Comparison of ENCODE assay signal across 1 cellular context in the genomic region with DNA sequence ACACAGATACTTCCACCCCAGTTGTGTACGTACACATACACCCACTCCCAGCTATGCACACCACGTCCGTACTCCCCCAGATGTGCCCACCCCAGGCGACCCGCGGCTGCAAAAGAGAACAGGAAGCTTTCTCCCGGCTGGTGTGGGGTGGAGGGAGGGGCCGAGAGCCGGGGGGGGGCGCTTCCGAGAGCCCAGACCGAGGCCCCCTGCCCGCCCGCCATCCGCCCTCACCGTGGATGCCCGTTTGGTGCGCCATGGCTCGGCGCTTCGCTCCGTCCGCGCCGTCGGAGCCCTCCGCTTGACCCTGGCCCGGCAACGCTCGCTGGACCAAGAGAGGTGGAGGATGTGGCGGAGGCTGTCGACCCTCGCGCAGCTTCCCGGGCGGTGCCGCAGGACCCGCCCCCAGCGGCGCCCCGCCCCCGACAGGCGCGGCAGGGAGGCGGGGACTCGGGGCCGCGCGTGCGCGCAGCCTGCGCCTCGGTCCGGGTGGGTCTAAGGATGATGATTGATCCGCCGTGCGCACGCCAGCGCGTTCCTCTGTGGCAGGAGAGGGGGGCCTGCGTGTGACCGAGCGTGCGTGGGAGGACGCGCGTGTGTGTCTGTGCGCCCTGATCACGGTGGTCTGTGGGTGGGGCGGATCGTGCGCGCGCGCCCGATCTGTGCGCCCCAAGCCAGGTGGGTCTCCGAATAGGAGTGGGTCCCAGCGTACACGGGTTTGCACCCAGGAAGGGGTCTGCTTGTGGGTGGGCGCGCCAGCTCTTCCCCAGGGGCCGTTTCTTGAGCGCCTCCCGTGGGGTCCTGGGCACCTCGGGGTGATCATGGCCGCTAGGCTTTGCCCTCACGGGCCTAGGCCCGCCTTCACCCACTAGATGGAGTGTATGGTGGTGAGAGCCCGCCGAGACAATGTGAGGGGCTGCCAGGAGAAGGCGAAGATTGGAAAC.
TF ChIP-seq lines count a peak whose summit lies in the region.

Gene TWF2 (minus strand): TSS at position 398 of the 941 bp plus-strand sequence. CDS start 142 bp downstream, at position 256.

TF ChIP-seq in HepG2, 621 proteins besides CTCF, POLR2A, EP300 and RAD21 (continued from another document and continues in another):
- TF ChIP-seq MAFK (conservative IDR thresholded peaks at IDR 0.05 in 1 of 2, IDR thresholded peaks at IDR 0.05 in 1 of 2; ENCODE audit: low read length in 2 of 2) (no peak), IRX3 (CRISPR knock-in tag; IDR thresholded peaks at IDR 0.05; ENCODE audit: borderline replicate concordance, low read depth) (0 out of 2 replicates have a peak, but pooled peaks have one; percentile 70), ZFP90 (CRISPR knock-in tag; IDR thresholded peaks at IDR 0.05; ENCODE audit: borderline replicate concordance) (peak; percentile 87), TMF1 (CRISPR knock-in tag; IDR thresholded peaks at IDR 0.05; ENCODE audit: low read depth) (peak; percentile 64; the same call in 1 of the 2 replicates), ATF6 (CRISPR knock-in tag; conservative IDR thresholded peaks at IDR 0.05) (0 out of 2 replicates have a peak, but pooled peaks have one; percentile 25), ZNF598 (CRISPR knock-in tag; IDR thresholded peaks at IDR 0.05; ENCODE audit: borderline replicate concordance) (peak; percentile 51; the same call in 1 of the 2 replicates), CC2D1A (CRISPR knock-in tag; IDR thresholded peaks at IDR 0.05) (no peak), ZNF382 (CRISPR knock-in tag; IDR thresholded peaks at IDR 0.05; ENCODE audit: borderline replicate concordance) (no peak), ASH2L (IDR thresholded peaks at IDR 0.05; ENCODE audit: insufficient read length, low read depth, low read length) (peak; percentile 34), SCMH1 (CRISPR knock-in tag; IDR thresholded peaks at IDR 0.05; ENCODE audit: borderline replicate concordance) (no peak), SRSF9 (IDR thresholded peaks at IDR 0.05; ENCODE audit: borderline replicate concordance, insufficient read depth, low read depth, low read length, poor library complexity, severe bottlenecking) (no peak), ZNF101 (CRISPR knock-in tag; IDR thresholded peaks at IDR 0.05; ENCODE audit: borderline replicate concordance, low read depth) (no peak), ZNF780A (CRISPR knock-in tag; IDR thresholded peaks at IDR 0.05) (no peak; the same call in 1 of the 2 replicates), MXD1 (CRISPR knock-in tag; IDR thresholded peaks at IDR 0.05) (peak; percentile 47; the same call in 1 of the 2 replicates), ZXDC (CRISPR knock-in tag; IDR thresholded peaks at IDR 0.05) (0 out of 2 replicates have a peak, but pooled peaks have one; percentile 56), CHD4 (IDR thresholded peaks at IDR 0.05; ENCODE audit: borderline replicate concordance, low read length) (no peak; the same call in 1 of the 2 replicates), IKZF1 (IDR thresholded peaks at IDR 0.05) (no peak), NFIB (CRISPR knock-in tag; IDR thresholded peaks at IDR 0.05; ENCODE audit: borderline replicate concordance) (no peak), GABPA (IDR thresholded peaks at IDR 0.05; ENCODE audit: low read depth, low read length) (no peak), GABPA (CRISPR knock-in tag; IDR thresholded peaks at IDR 0.05; ENCODE audit: low read depth) (no peak), YEATS4 (CRISPR knock-in tag; IDR thresholded peaks at IDR 0.05; ENCODE audit: borderline replicate concordance) (peak; percentile 67), ZNF333 (CRISPR knock-in tag; IDR thresholded peaks at IDR 0.05; ENCODE audit: borderline replicate concordance) (peak; percentile 1; the same call in 1 of the 2 replicates), NR2F2 (IDR thresholded peaks at IDR 0.05; ENCODE audit: borderline replicate concordance, low read depth) (no peak), PBX3 (CRISPR knock-in tag; IDR thresholded peaks at IDR 0.05; ENCODE audit: borderline replicate concordance) (no peak), RXRA (CRISPR knock-in tag; IDR thresholded peaks at IDR 0.05) (peak; percentile 19; the same call in 1 of the 2 replicates), HDAC2 (CRISPR knock-in tag; IDR thresholded peaks at IDR 0.05) (no peak), ZNF326 (CRISPR knock-in tag; IDR thresholded peaks at IDR 0.05; ENCODE audit: borderline replicate concordance) (no peak), MEIS1 (CRISPR knock-in tag; IDR thresholded peaks at IDR 0.05; ENCODE audit: borderline replicate concordance) (no peak), MAX (IDR thresholded peaks at IDR 0.05) (peak; percentile 49), GABPB1 (CRISPR knock-in tag; IDR thresholded peaks at IDR 0.05) (peak; percentile 65; the same call in 1 of the 2 replicates), ZNF790 (CRISPR knock-in tag; IDR thresholded peaks at IDR 0.05; ENCODE audit: borderline replicate concordance) (peak; percentile 58; the same call in 1 of the 2 replicates), ZNF605 (CRISPR knock-in tag; IDR thresholded peaks at IDR 0.05) (peak; percentile 79; the same call in 1 of the 2 replicates), SRF (IDR thresholded peaks at IDR 0.05; ENCODE audit: low read depth, low read length) (no peak), ZNF782 (CRISPR knock-in tag; IDR thresholded peaks at IDR 0.05; ENCODE audit: borderline replicate concordance) (peak; percentile 55; the same call in 1 of the 2 replicates), ZNF317 (CRISPR knock-in tag; IDR thresholded peaks at IDR 0.05) (0 out of 2 replicates have a peak, but pooled peaks have one; percentile 32), POLR2AphosphoS5 (IDR thresholded peaks at IDR 0.05; ENCODE audit: low read depth, low read length) (peak; percentile 78), KDM3A (CRISPR knock-in tag; IDR thresholded peaks at IDR 0.05; ENCODE audit: low read depth) (0 out of 2 replicates have a peak, but pooled peaks have one; percentile 14), ZMAT3 (CRISPR knock-in tag; conservative IDR thresholded peaks at IDR 0.05) (peak; percentile 45), ZFP82 (CRISPR knock-in tag; IDR thresholded peaks at IDR 0.05; ENCODE audit: borderline replicate concordance) (no peak; the same call in 1 of the 2 replicates), ZNF460 (CRISPR knock-in tag; IDR thresholded peaks at IDR 0.05; ENCODE audit: borderline replicate concordance) (0 out of 2 replicates have a peak, but pooled peaks have one; percentile 29), ZNF713 (CRISPR knock-in tag; IDR thresholded peaks at IDR 0.05) (no peak; the same call in 1 of the 2 replicates), HES4 (CRISPR knock-in tag; IDR thresholded peaks at IDR 0.05; ENCODE audit: borderline replicate concordance) (peak; percentile 78; the same call in 1 of the 2 replicates), ZNF292 (CRISPR knock-in tag; IDR thresholded peaks at IDR 0.05; ENCODE audit: borderline replicate concordance, low read depth) (no peak), HHEX (CRISPR knock-in tag; IDR thresholded peaks at IDR 0.05) (no peak), ZNF569 (CRISPR knock-in tag; IDR thresholded peaks at IDR 0.05; ENCODE audit: borderline replicate concordance) (no peak), KAT8 (CRISPR knock-in tag; IDR thresholded peaks at IDR 0.05) (peak; percentile 62; the same call in 1 of the 2 replicates), BHLHE40 (IDR thresholded peaks at IDR 0.05; ENCODE audit: low read length) (no peak), FOXJ3 (CRISPR knock-in tag; IDR thresholded peaks at IDR 0.05; ENCODE audit: borderline replicate concordance) (no peak), ZNF615 (CRISPR knock-in tag; IDR thresholded peaks at IDR 0.05; ENCODE audit: borderline replicate concordance) (no peak), ZMYM2 (CRISPR knock-in tag; IDR thresholded peaks at IDR 0.05) (0 out of 2 replicates have a peak, but pooled peaks have one; percentile 13), ZNF446 (CRISPR knock-in tag; IDR thresholded peaks at IDR 0.05) (0 out of 2 replicates have a peak, but pooled peaks have one; percentile 60), ZNF563 (CRISPR knock-in tag; IDR thresholded peaks at IDR 0.05) (peak; percentile 49; the same call in 1 of the 2 replicates), KLF12 (CRISPR knock-in tag; IDR thresholded peaks at IDR 0.05; ENCODE audit: borderline replicate concordance) (no peak; the same call in 1 of the 2 replicates), ZNF670 (CRISPR knock-in tag; IDR thresholded peaks at IDR 0.05; ENCODE audit: borderline replicate concordance) (peak; percentile 29; the same call in 1 of the 2 replicates)
- TF ChIP-seq, protein P1, sequence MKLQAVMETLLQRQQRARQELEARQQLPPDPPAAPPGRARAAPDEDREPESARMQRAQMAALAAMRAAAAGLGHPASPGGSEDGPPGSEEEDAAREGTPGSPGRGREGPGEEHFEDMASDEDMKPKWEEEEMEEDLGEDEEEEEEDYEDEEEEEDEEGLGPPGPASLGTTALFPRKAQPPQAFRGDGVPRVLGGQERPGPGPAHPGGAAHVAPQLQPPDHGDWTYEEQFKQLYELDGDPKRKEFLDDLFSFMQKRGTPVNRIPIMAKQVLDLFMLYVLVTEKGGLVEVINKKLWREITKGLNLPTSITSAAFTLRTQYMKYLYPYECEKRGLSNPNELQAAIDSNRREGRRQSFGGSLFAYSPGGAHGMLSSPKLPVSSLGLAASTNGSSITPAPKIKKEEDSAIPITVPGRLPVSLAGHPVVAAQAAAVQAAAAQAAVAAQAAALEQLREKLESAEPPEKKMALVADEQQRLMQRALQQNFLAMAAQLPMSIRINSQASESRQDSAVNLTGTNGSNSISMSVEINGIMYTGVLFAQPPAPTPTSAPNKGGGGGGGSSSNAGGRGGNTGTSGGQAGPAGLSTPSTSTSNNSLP (IDR thresholded peaks at IDR 0.05; ENCODE audit: low read depth, low read length), result no peak
- TF ChIP-seq, protein P2, sequence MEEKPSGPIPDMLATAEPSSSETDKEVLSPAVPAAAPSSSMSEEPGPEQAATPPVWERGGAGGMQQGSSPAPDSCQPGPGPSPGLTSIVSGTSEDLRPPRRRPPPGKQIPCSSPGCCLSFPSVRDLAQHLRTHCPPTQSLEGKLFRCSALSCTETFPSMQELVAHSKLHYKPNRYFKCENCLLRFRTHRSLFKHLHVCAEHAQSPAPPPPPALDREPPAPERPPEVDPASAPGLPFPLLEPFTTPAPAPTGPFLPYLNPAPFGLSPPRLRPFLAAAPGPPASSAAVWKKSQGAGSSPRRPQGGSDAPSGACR (CRISPR knock-in tag; IDR thresholded peaks at IDR 0.05), result peak; percentile 88; the same call in 1 of the 2 replicates
- TF ChIP-seq, protein P3, sequence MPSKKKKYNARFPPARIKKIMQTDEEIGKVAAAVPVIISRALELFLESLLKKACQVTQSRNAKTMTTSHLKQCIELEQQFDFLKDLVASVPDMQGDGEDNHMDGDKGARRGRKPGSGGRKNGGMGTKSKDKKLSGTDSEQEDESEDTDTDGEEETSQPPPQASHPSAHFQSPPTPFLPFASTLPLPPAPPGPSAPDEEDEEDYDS (CRISPR knock-in tag; IDR thresholded peaks at IDR 0.05), result no peak
